In the genomic region with DNA sequence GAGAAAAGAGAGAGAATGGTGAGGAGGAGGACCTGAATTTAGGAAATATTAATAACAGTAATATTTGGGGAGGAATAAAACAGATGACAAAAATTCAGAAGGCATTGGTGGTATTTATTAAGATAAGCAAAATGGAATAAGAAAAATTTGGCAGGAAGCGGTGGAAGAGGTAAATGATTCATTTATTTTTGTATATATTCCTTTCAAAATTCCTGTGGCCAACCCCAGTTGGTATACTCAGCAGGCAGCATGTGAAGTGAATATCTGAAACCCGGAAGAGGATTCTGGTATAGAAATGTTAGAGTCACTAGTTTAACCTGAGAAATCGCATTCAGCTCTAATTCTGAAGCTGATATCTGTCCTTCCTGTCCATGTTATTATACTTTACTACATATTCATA, we compare ENCODE assay signal across 16 cellular contexts.
"Had no signal": no experiment of that assay in that cellular context is flagged by ENCODE, and none has a peak within 500 bp of the region (broad histone marks: within the 10 kb centered on the region; RNA-seq: fewer than 3 reads in every experiment).

No MANE protein-coding gene starts in this region.

- ATAC-seq: activated CD4-positive, alpha-beta T cell treated with anti-CD3 and anti-CD28 coated beads for 36 hours; activated T-cell treated with anti-CD3 and anti-CD28 coated beads, Interleukin-2, amount 50 U/mL, for 72 hours; gastrocnemius medialis; heart right ventricle; pancreas; stimulated activated naive B cell treated with anti-CD40 and anti-IgM and Interleukin-4, amounts not matched to agents 10 μg/mL and 1 μg/mL and 100 μg/mL, for 72 hours; T-helper 17 cell had no signal

- DNase-seq: activated CD4-positive, alpha-beta memory T cell treated with anti-CD3 and anti-CD28 coated beads for 36 hours; activated CD4-positive, alpha-beta T cell treated with anti-CD3 and anti-CD28 coated beads for 36 hours; activated gamma-delta T cell treated with Interleukin-2 at 50 U/mL for 16 hours; activated T-cell treated with anti-CD3 and anti-CD28 coated beads, Interleukin-2, amount 50 U/mL, for 72 hours; amygdala; dorsolateral prefrontal cortex; endodermal cell; gastrocnemius medialis; heart right ventricle; islet precursor cell; pancreas; stimulated activated CD4-positive, alpha-beta T cell treated with anti-CD3 and anti-CD28 coated beads, Interleukin-2, amount 100 ng/mL, for 48 hours; stimulated activated naive B cell treated with anti-CD40 and anti-IgM and Interleukin-4, amounts not matched to agents 10 μg/mL and 1 μg/mL and 100 μg/mL, for 72 hours; T-helper 17 cell; tibial artery; WERI-Rb-1 had no signal
